Comparison of ENCODE assay signal across 8 cellular contexts in the genomic region with DNA sequence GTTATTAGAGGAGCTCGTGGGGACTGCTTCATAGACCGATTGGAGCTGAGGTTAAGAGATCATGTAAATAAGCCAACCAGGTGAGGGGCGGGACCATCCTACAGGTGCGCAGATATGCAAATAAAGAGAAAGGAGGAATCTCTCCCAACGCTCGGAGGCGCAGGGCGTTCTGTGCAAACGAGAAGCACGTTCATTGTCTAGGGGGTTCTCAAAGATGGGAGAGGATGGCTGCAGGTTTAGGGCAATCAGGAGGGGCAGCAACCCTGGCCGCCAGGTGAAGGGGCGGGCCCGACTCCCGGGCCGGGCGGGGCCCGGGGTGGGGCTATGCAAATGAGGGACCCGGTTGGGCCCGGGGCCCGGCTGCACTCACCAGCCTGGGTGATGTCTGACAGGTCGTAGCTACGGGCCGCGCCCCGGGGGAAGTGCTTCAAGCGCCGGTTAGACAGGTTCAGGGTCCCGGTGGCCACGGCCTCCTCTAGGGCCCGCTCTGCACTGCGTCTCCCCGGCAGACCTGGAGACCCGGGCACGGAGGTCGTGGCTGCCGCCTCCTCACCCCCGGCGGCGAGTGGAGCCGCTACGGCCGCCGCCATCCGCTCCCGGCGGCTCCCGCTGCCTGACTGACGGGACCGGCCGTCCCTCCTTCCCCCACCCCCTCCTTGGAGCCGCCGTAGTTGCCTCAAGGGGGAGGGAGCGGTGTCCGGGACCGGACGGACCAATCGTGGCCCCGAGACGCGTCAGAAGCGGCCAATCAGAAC. TPM values are rescaled to one million over a fixed set of nuclear protein-coding genes. Genes with fewer than 3 reads are reported as not detected.
DNase-seq lines count a peak whose midpoint lies in the region; ATAC-seq and TF ChIP-seq lines count a peak whose summit lies in the region.

A gene with protein sequence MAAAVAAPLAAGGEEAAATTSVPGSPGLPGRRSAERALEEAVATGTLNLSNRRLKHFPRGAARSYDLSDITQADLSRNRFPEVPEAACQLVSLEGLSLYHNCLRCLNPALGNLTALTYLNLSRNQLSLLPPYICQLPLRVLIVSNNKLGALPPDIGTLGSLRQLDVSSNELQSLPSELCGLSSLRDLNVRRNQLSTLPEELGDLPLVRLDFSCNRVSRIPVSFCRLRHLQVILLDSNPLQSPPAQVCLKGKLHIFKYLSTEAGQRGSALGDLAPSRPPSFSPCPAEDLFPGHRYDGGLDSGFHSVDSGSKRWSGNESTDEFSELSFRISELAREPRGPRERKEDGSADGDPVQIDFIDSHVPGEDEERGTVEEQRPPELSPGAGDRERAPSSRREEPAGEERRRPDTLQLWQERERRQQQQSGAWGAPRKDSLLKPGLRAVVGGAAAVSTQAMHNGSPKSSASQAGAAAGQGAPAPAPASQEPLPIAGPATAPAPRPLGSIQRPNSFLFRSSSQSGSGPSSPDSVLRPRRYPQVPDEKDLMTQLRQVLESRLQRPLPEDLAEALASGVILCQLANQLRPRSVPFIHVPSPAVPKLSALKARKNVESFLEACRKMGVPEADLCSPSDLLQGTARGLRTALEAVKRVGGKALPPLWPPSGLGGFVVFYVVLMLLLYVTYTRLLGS (minus strand): TSS at position 619 of the 755 bp plus-strand sequence. CDS start 29 bp downstream, at position 590.

- peak within 1 kb of the TSS; percentile 98 for H3K27ac Mint-ChIP-seq in glutamatergic neuron (ENCODE audit: unreplicated experiment)

- TF ChIP-seq POLR2A in GM18526 (IDR thresholded peaks at IDR 0.05; ENCODE audit: extremely low read depth, insufficient read length): peak; percentile 95

- H3K4me1 Mint-ChIP-seq in glutamatergic neuron (ENCODE audit: low read depth, unreplicated experiment): peaks cover 27% of the 10 kb centered on the region

- intact Hi-C loops in posterior vena cava (cut with DNase I): no loop called here

- peaks cover 11% of the 10 kb centered on the region for H3K27me3 Mint-ChIP-seq in glutamatergic neuron (ENCODE audit: unreplicated experiment)

- no peaks in the 10 kb centered on the region for H3K36me3 Mint-ChIP-seq in glutamatergic neuron (ENCODE audit: unreplicated experiment)

- H3K4me3 Mint-ChIP-seq in glutamatergic neuron (ENCODE audit: unreplicated experiment): peak within 1 kb of the TSS; percentile 99

- ATAC-seq in HG03159 (IDR thresholded peaks at IDR 0.05; ENCODE audit: unreplicated experiment): peak; percentile 28

- peaks cover 14% of the 10 kb centered on the region for H3K9me3 Mint-ChIP-seq in glutamatergic neuron (ENCODE audit: unreplicated experiment)

- DNase-seq in A172 (ENCODE audit: low spot score) (no peak), glutamatergic neuron (peak; percentile 62), posterior vena cava (ENCODE audit: low spot score) (peak; percentile 91), NCI-H446 treated with DMSO at 0.1 percent for 48 hours (lab: John Stamatoyannopoulos, UW) (no peak)
- peak in 3 of 4 experiments; percentile 42 to 62 (median 59) for DNase-seq in activated naive CD4-positive, alpha-beta T cell (lab: John Stamatoyannopoulos, UW)

- TF ChIP-seq CTCF in glutamatergic neuron (IDR thresholded peaks at IDR 0.05; ENCODE audit: partially characterized antibody, unreplicated experiment): no peak

TF ChIP-seq in PFSK-1, 5 proteins besides CTCF, POLR2A, EP300 and RAD21:
- TF ChIP-seq TAF1 (IDR thresholded peaks at IDR 0.05; ENCODE audit: borderline replicate concordance, insufficient read depth, low read length): peak; percentile 92; the same call in 1 of the 2 replicates
- no peak for TF ChIP-seq FOXP2 (optimal IDR thresholded peaks at IDR 0.05; ENCODE audit: borderline replicate concordance, extremely low read depth, extremely low read length, insufficient read depth)
- peak; percentile 95 for TF ChIP-seq POLR2AphosphoS5 (IDR thresholded peaks at IDR 0.05; ENCODE audit: low read depth, low read length)
- no peak for TF ChIP-seq SIN3A (IDR thresholded peaks at IDR 0.05; ENCODE audit: borderline replicate concordance, insufficient read depth, low read length)
- TF ChIP-seq, protein P1, sequence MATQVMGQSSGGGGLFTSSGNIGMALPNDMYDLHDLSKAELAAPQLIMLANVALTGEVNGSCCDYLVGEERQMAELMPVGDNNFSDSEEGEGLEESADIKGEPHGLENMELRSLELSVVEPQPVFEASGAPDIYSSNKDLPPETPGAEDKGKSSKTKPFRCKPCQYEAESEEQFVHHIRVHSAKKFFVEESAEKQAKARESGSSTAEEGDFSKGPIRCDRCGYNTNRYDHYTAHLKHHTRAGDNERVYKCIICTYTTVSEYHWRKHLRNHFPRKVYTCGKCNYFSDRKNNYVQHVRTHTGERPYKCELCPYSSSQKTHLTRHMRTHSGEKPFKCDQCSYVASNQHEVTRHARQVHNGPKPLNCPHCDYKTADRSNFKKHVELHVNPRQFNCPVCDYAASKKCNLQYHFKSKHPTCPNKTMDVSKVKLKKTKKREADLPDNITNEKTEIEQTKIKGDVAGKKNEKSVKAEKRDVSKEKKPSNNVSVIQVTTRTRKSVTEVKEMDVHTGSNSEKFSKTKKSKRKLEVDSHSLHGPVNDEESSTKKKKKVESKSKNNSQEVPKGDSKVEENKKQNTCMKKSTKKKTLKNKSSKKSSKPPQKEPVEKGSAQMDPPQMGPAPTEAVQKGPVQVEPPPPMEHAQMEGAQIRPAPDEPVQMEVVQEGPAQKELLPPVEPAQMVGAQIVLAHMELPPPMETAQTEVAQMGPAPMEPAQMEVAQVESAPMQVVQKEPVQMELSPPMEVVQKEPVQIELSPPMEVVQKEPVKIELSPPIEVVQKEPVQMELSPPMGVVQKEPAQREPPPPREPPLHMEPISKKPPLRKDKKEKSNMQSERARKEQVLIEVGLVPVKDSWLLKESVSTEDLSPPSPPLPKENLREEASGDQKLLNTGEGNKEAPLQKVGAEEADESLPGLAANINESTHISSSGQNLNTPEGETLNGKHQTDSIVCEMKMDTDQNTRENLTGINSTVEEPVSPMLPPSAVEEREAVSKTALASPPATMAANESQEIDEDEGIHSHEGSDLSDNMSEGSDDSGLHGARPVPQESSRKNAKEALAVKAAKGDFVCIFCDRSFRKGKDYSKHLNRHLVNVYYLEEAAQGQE (IDR thresholded peaks at IDR 0.05; ENCODE audit: insufficient read depth in 1 of 2, low read depth in 2 of 2, low read length in 2 of 2): 0 out of 4 replicates have a peak, but pooled peaks of 1 of the 2 experiments have one; percentile 26

RNA-seq across cellular contexts. Expression of the gene that starts here (rescaled TPM):
- total RNA-seq in A172 (2014; rRNA removed; shearing (Covaris generic)): 10.7 and 11.4 TPM in 2 replicates
- polyA plus RNA-seq in PFSK-1 (2012; ENCODE audit: insufficient read length, low read depth): 58.0 TPM
- total RNA-seq in glutamatergic neuron (ENCODE audit: unreplicated experiment) (166 TPM), posterior vena cava (10 to 100 TPM; 28.5 to 30.7 TPM)

Comparison
In these comparisons a context has a peak if more than half of its experiments do, and no peak if none do; other contexts are left out.
1. DNase-seq: peak in activated naive CD4-positive, alpha-beta T cell (3 of 4), glutamatergic neuron (single experiment) and posterior vena cava (single experiment); none in A172 (single experiment) and NCI-H446 treated with DMSO at 0.1 percent for 48 hours (single experiment).